28 cellular contexts compared by ENCODE assay signal in the genomic region with DNA sequence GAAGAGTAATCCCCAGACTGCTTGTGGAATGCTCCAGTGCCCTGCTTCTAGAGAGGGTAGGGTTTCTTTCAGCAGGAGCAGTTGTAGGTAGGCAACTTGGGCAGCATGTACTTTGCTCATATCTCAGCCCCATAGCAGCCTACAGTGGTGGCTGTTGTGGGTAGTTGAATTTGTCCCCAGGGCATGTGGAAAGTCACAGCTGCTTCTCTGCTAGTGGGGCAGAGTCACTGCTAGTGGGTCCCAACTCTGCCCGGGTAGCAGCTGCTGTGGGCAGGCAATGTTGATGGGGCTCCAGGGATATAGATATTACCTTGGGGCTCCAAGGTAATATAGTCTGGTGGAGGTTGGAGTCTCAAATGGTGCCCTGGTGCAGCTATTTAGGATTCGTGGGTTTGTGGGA.
"Had no signal": no experiment of that assay in that cellular context is flagged by ENCODE, and none has a peak within 500 bp of the region (broad histone marks: within the 10 kb centered on the region; RNA-seq: fewer than 3 reads in every experiment).

No MANE protein-coding gene starts in this region.

- H3K36me3 Mint-ChIP-seq: stimulated activated effector memory CD8-positive, alpha-beta T cell treated with anti-CD3 and anti-CD28 coated beads, Interleukin-12 subunit alpha, Interleukin-12 subunit beta, amount 100 ng/mL, for 72 hours; stimulated activated memory B cell treated with anti-CD40 and anti-IgM and Interleukin-4, amounts not matched to agents 10 μg/mL and 1 μg/mL and 100 μg/mL, for 72 hours; type B pancreatic cell had no signal

- H3K27me3 ChIP-seq: stomach, suprapubic skin, testis, thyroid gland, tibial artery, tibial nerve, transverse colon, upper lobe of left lung, upper lobe of right lung, uterus, vagina had no signal

- H3K4me1 ChIP-seq: stomach, suprapubic skin, testis, thyroid gland, tibial artery, tibial nerve, transverse colon, upper lobe of left lung, upper lobe of right lung, uterus, vagina had no signal

- H3K27me3 Mint-ChIP-seq: stimulated activated memory B cell treated with anti-CD40 and anti-IgM and Interleukin-4, amounts not matched to agents 10 μg/mL and 1 μg/mL and 100 μg/mL, for 72 hours; stimulated activated naive CD8-positive, alpha-beta T cell treated with anti-CD3 and anti-CD28 coated beads, Interleukin-15, amount 100 ng/mL, for 72 hours; stimulated activated naive CD8-positive, alpha-beta T cell treated with anti-CD3 and anti-CD28 coated beads, Interleukin-15, Interleukin-2, amounts not matched to agents 100 ng/mL and 50 ng/mL, for 24 hours; type B pancreatic cell had no signal

- H3K27ac ChIP-seq: stomach, suprapubic skin, testis, thoracic aorta, thyroid gland, tibial artery, tibial nerve, transverse colon, upper lobe of left lung, upper lobe of right lung, uterus, vagina had no signal

- DNase-seq: stimulated activated CD4-positive, alpha-beta T cell treated with anti-CD3 and anti-CD28 coated beads, Interleukin-2, amount 100 ng/mL, for 48 hours; stimulated activated CD4-positive, alpha-beta T cell treated with anti-CD3 and anti-CD28 coated beads, Interleukin-4, amount 100 ng/mL, for 1 hour; stimulated activated CD4-positive, alpha-beta T cell treated with anti-CD3 and anti-CD28 coated beads, Interleukin-4, amount 100 ng/mL, for 24 hours; stimulated activated CD4-positive, alpha-beta T cell treated with anti-CD3 and anti-CD28 coated beads, Interleukin-4, amount 100 ng/mL, for 4 hours; stimulated activated CD8-positive, alpha-beta memory T cell treated with anti-CD3 and anti-CD28 coated beads, Interleukin-4, amount 100 ng/mL, for 48 hours; stimulated activated naive CD4-positive, alpha-beta T cell; stimulated activated naive CD4-positive, alpha-beta T cell treated with Interleukin-2 at 50 U/mL for 16 hours; stimulated activated naive CD8-positive, alpha-beta T cell treated with anti-CD3 and anti-CD28 coated beads, Interleukin-15, amount 100 ng/mL, for 72 hours; stimulated activated naive CD8-positive, alpha-beta T cell treated with anti-CD3 and anti-CD28 coated beads, Interleukin-15, Interleukin-2, amounts not matched to agents 100 U/mL and 50 U/mL, for 24 hours; stomach; substantia nigra; testis; thyroid gland; tibial artery; transverse colon; trophoblast cell; upper lobe of left lung; upper lobe of right lung; uterus had no signal

- H3K4me3 Mint-ChIP-seq: stimulated activated effector memory CD8-positive, alpha-beta T cell treated with anti-CD3 and anti-CD28 coated beads, Interleukin-12 subunit alpha, Interleukin-12 subunit beta, amount 100 ng/mL, for 72 hours; stimulated activated memory B cell treated with anti-CD40 and anti-IgM and Interleukin-4, amounts not matched to agents 10 μg/mL and 1 μg/mL and 100 μg/mL, for 72 hours; stimulated activated naive CD8-positive, alpha-beta T cell treated with anti-CD3 and anti-CD28 coated beads, Interleukin-15, amount 100 ng/mL, for 72 hours; stimulated activated naive CD8-positive, alpha-beta T cell treated with anti-CD3 and anti-CD28 coated beads, Interleukin-15, Interleukin-2, amounts not matched to agents 100 ng/mL and 50 ng/mL, for 24 hours; type B pancreatic cell had no signal

- H3K9me3 Mint-ChIP-seq: type B pancreatic cell had no signal

- H3K9me3 ChIP-seq: testis, thyroid gland, upper lobe of right lung, uterus, vagina had no signal

- H3K36me3 ChIP-seq: stomach, suprapubic skin, thoracic aorta, thyroid gland, tibial artery, tibial nerve, transverse colon, upper lobe of left lung, upper lobe of right lung, uterus, vagina had no signal

- FAIRE-seq: urothelium cell line had no signal

- H3K4me3 ChIP-seq: stomach, suprapubic skin, testis, thoracic aorta, thyroid gland, tibial artery, tibial nerve, transverse colon, upper lobe of left lung, upper lobe of right lung, uterus, vagina had no signal

- ATAC-seq: stimulated activated effector memory CD8-positive, alpha-beta T cell treated with anti-CD3 and anti-CD28 coated beads, Interleukin-12 subunit alpha, Interleukin-12 subunit beta, amount 100 ng/mL, for 72 hours; stimulated activated memory B cell treated with anti-CD40 and anti-IgM and Interleukin-4, amounts not matched to agents 10 μg/mL and 1 μg/mL and 100 μg/mL, for 72 hours; stimulated activated naive CD8-positive, alpha-beta T cell treated with anti-CD3 and anti-CD28 coated beads, Interleukin-15, amount 100 ng/mL, for 72 hours; stimulated activated naive CD8-positive, alpha-beta T cell treated with anti-CD3 and anti-CD28 coated beads, Interleukin-15, Interleukin-2, amounts not matched to agents 100 U/mL and 50 U/mL, for 24 hours had no signal

- H3K4me1 Mint-ChIP-seq: stimulated activated effector memory CD8-positive, alpha-beta T cell treated with anti-CD3 and anti-CD28 coated beads, Interleukin-12 subunit alpha, Interleukin-12 subunit beta, amount 100 ng/mL, for 72 hours; stimulated activated memory B cell treated with anti-CD40 and anti-IgM and Interleukin-4, amounts not matched to agents 10 μg/mL and 1 μg/mL and 100 μg/mL, for 72 hours; stimulated activated naive CD8-positive, alpha-beta T cell treated with anti-CD3 and anti-CD28 coated beads, Interleukin-15, amount 100 ng/mL, for 72 hours had no signal

- H3K27ac Mint-ChIP-seq: stimulated activated effector memory CD8-positive, alpha-beta T cell treated with anti-CD3 and anti-CD28 coated beads, Interleukin-12 subunit alpha, Interleukin-12 subunit beta, amount 100 ng/mL, for 72 hours; stimulated activated memory B cell treated with anti-CD40 and anti-IgM and Interleukin-4, amounts not matched to agents 10 μg/mL and 1 μg/mL and 100 μg/mL, for 72 hours; stimulated activated naive CD8-positive, alpha-beta T cell treated with anti-CD3 and anti-CD28 coated beads, Interleukin-15, amount 100 ng/mL, for 72 hours; stimulated activated naive CD8-positive, alpha-beta T cell treated with anti-CD3 and anti-CD28 coated beads, Interleukin-15, Interleukin-2, amounts not matched to agents 100 ng/mL and 50 ng/mL, for 24 hours; type B pancreatic cell had no signal
